8 cellular contexts compared by ENCODE assay signal in genomic region chr15:56821721-56822425, GRCh38.
DNase-seq lines count a peak whose midpoint lies in the region; ATAC-seq and TF ChIP-seq lines count a peak whose summit lies in the region.

No MANE protein-coding gene starts in this region.

- H3K36me3 ChIP-seq in Loucy (ENCODE audit: insufficient read depth, low read length) = no peaks in the 10 kb centered on the region
- no peaks in the 10 kb centered on the region for H3K36me3 ChIP-seq in body of pancreas (replicated peaks in 1 of 2; ENCODE audit: insufficient read depth in 1 of 2, low read depth in 2 of 2)

- TF ChIP-seq POLR2A in body of pancreas (IDR thresholded peaks at IDR 0.05) = no peak

- H3F3A ChIP-seq in Loucy (ENCODE audit: low read depth) = no peaks in the 10 kb centered on the region

- no peak overlapping the region for H3K27ac ChIP-seq in body of pancreas

- H3K9me3 ChIP-seq in Loucy (ENCODE audit: insufficient read depth, low read depth, low read length) (no peaks in the 10 kb centered on the region), body of pancreas (no peaks in the 10 kb centered on the region)

- WGBS in body of pancreas, 2 donors = 2 to 29% methylated on average over 3 of the region's 3 CpGs

- TF ChIP-seq CTCF in GM20000 (IDR thresholded peaks at IDR 0.05; ENCODE audit: extremely low read depth, missing control alignments) (peak; percentile 41), Loucy (conservative IDR thresholded peaks at IDR 0.05; ENCODE audit: low read length) (peak; percentile 78), body of pancreas (IDR thresholded peaks at IDR 0.05) (peak; percentile 60 to 84 (median 81))

- intact Hi-C loops in body of pancreas (cut with DNase I) = loop anchor here (10.0 kb wide), 1 partner anchor 483 kb away; no protein-coding TSS in a partner anchor

- ATAC-seq in body of pancreas = peak; percentile 86

- no peak overlapping the region for H3K4me2 ChIP-seq in Loucy (ENCODE audit: low read depth, low read length, poor library complexity, severe bottlenecking)

- DNase-seq in DMS114 treated with DMSO at 0.1 percent for 48 hours (lab: John Stamatoyannopoulos, UW; ENCODE audit: unreplicated experiment) (peak; percentile 23), GM20000 (ENCODE audit: low spot score) (peak; percentile 56), SW480 (ENCODE audit: low spot score) (peak; percentile 46), body of pancreas (peak; percentile 63 to 73 (median 70)), iPS-NIHi11 (ENCODE audit: low spot score) (peak; percentile 71), T1000 (lab: John Stamatoyannopoulos, UW) (no peak)
- DNase-seq in stimulated activated CD4-positive, alpha-beta T cell treated with anti-CD3 and anti-CD28 coated beads, Interleukin-1b, Interleukin-23, amount 100 ng/mL, for 48 hours = peak; percentile 34

- no peaks in the 10 kb centered on the region for H3K9me2 ChIP-seq in Loucy (replicated peaks; ENCODE audit: low read depth, low read length)

- no peak overlapping the region for H3K9ac ChIP-seq in Loucy (ENCODE audit: low read depth, low read length, poor library complexity, severe bottlenecking)

- H2AFZ ChIP-seq in Loucy (ENCODE audit: low read length) = 0 out of 2 replicates have a peak overlapping the region, but pooled peaks have one; percentile 29

- H3K4me3 ChIP-seq in Loucy (ENCODE audit: low read length, poor library complexity, severe bottlenecking) (no peak overlapping the region), body of pancreas (no peak overlapping the region)

- H3K79me2 ChIP-seq in Loucy (ENCODE audit: insufficient read depth, low read length) = no peaks in the 10 kb centered on the region

- H3K4me1 ChIP-seq in Loucy (ENCODE audit: insufficient read depth, low read length, poor library complexity, severe bottlenecking) = peaks cover 12% of the 10 kb centered on the region
- H3K4me1 ChIP-seq in body of pancreas = no peaks in the 10 kb centered on the region

- H3K27me3 ChIP-seq in Loucy (ENCODE audit: insufficient read depth, low read length, poor library complexity, severe bottlenecking) (no peaks in the 10 kb centered on the region), body of pancreas (no peaks in the 10 kb centered on the region)

- H4K20me1 ChIP-seq in Loucy (ENCODE audit: insufficient read depth, low read length, poor library complexity, severe bottlenecking) = no peaks in the 10 kb centered on the region
